1 cellular context compared by ENCODE assay signal in the genomic region with DNA sequence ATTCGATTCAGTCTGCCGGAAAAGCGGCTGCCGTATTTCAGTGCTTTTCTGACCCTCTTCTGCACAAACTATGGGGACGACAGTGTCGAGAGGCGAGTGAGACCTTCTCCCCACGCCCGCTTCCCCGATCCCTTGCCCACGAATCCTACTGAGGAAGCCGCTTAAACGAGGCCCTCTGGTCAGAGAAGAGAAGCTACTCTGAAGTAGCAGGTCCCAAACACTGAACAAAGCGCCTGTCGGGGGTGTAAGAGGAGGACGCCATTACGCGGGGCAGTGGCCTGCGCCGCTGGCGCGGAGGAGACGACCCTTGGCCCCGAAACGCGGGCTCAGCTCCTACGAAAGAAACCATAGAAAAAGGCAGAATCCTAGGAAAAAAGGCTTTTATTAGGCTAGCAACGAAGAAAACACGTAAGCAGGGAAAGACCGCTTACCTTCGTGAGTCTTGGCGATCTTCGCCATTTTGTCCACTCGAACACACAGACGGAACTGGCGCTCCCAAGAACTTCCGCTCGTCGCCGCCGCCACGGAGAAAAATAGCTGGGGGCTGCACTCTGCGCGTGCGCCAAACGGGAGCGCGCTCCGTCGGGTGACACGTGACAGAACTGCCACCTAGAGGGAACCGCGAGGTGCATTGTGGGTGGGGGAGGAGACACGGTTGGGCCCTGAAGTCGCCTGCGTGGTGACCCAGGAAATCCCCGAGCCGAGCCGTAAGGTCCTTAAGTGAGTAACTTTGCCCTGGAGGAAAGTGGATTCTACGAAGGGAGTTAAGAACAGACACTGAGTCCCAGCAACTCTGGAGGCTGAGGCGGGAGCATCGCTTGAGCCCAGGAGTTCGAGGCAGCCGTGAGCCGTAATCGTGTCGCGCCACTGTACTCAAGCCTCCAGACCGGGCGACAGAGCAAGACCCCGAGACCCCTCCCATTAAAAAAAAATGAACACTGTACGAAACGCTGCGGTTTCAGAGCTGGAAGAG.
TF ChIP-seq lines count a peak whose summit lies in the region.

A gene with protein sequence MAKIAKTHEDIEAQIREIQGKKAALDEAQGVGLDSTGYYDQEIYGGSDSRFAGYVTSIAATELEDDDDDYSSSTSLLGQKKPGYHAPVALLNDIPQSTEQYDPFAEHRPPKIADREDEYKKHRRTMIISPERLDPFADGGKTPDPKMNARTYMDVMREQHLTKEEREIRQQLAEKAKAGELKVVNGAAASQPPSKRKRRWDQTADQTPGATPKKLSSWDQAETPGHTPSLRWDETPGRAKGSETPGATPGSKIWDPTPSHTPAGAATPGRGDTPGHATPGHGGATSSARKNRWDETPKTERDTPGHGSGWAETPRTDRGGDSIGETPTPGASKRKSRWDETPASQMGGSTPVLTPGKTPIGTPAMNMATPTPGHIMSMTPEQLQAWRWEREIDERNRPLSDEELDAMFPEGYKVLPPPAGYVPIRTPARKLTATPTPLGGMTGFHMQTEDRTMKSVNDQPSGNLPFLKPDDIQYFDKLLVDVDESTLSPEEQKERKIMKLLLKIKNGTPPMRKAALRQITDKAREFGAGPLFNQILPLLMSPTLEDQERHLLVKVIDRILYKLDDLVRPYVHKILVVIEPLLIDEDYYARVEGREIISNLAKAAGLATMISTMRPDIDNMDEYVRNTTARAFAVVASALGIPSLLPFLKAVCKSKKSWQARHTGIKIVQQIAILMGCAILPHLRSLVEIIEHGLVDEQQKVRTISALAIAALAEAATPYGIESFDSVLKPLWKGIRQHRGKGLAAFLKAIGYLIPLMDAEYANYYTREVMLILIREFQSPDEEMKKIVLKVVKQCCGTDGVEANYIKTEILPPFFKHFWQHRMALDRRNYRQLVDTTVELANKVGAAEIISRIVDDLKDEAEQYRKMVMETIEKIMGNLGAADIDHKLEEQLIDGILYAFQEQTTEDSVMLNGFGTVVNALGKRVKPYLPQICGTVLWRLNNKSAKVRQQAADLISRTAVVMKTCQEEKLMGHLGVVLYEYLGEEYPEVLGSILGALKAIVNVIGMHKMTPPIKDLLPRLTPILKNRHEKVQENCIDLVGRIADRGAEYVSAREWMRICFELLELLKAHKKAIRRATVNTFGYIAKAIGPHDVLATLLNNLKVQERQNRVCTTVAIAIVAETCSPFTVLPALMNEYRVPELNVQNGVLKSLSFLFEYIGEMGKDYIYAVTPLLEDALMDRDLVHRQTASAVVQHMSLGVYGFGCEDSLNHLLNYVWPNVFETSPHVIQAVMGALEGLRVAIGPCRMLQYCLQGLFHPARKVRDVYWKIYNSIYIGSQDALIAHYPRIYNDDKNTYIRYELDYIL (minus strand): TSS at position 488 of the 973 bp plus-strand sequence. CDS start 29 bp downstream, at position 459.

TF ChIP-seq in GM12878, 131 proteins besides CTCF, POLR2A, EP300 and RAD21 (continued from another document and continues in another):
- TF ChIP-seq, protein P1, sequence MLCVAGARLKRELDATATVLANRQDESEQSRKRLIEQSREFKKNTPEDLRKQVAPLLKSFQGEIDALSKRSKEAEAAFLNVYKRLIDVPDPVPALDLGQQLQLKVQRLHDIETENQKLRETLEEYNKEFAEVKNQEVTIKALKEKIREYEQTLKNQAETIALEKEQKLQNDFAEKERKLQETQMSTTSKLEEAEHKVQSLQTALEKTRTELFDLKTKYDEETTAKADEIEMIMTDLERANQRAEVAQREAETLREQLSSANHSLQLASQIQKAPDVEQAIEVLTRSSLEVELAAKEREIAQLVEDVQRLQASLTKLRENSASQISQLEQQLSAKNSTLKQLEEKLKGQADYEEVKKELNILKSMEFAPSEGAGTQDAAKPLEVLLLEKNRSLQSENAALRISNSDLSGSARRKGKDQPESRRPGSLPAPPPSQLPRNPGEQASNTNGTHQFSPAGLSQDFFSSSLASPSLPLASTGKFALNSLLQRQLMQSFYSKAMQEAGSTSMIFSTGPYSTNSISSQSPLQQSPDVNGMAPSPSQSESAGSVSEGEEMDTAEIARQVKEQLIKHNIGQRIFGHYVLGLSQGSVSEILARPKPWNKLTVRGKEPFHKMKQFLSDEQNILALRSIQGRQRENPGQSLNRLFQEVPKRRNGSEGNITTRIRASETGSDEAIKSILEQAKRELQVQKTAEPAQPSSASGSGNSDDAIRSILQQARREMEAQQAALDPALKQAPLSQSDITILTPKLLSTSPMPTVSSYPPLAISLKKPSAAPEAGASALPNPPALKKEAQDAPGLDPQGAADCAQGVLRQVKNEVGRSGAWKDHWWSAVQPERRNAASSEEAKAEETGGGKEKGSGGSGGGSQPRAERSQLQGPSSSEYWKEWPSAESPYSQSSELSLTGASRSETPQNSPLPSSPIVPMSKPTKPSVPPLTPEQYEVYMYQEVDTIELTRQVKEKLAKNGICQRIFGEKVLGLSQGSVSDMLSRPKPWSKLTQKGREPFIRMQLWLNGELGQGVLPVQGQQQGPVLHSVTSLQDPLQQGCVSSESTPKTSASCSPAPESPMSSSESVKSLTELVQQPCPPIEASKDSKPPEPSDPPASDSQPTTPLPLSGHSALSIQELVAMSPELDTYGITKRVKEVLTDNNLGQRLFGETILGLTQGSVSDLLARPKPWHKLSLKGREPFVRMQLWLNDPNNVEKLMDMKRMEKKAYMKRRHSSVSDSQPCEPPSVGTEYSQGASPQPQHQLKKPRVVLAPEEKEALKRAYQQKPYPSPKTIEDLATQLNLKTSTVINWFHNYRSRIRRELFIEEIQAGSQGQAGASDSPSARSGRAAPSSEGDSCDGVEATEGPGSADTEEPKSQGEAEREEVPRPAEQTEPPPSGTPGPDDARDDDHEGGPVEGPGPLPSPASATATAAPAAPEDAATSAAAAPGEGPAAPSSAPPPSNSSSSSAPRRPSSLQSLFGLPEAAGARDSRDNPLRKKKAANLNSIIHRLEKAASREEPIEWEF (IDR thresholded peaks at IDR 0.05; ENCODE audit: insufficient replicate concordance, low read depth, low read length) = no peak
- TF ChIP-seq EZH2 (IDR thresholded peaks at IDR 0.05; ENCODE audit: borderline replicate concordance, control insufficient read depth, low read depth, low read length) = no peak
- peak; percentile 78; the same call in 1 of the 2 replicates for TF ChIP-seq SMAD5 (IDR thresholded peaks at IDR 0.05; ENCODE audit: low read depth)
- TF ChIP-seq KDM1A (IDR thresholded peaks at IDR 0.05; ENCODE audit: borderline replicate concordance) = no peak
- no peak for TF ChIP-seq IRF5 (IDR thresholded peaks at IDR 0.05; ENCODE audit: borderline replicate concordance)
- no peak for TF ChIP-seq NR2C2 (IDR thresholded peaks at IDR 0.05; ENCODE audit: borderline replicate concordance, control insufficient read depth, insufficient read length, low read depth)
- no peak for TF ChIP-seq IRF3 (IDR thresholded peaks at IDR 0.05)
- TF ChIP-seq NR2C1 (IDR thresholded peaks at IDR 0.05) = peak; percentile 55
- no peak for TF ChIP-seq SUZ12 (IDR thresholded peaks at IDR 0.05; ENCODE audit: unreplicated experiment)
- peak; percentile 98 for TF ChIP-seq RAD51 (IDR thresholded peaks at IDR 0.05)
- TF ChIP-seq WRNIP1 (IDR thresholded peaks at IDR 0.05; ENCODE audit: borderline replicate concordance, low read depth, low read length) = no peak
- TF ChIP-seq SKIL (IDR thresholded peaks at IDR 0.05; ENCODE audit: low read depth, poor library complexity, severe bottlenecking) = peak; percentile 41
- no peak for TF ChIP-seq ZNF592 (IDR thresholded peaks at IDR 0.05)
- TF ChIP-seq, protein P2, sequence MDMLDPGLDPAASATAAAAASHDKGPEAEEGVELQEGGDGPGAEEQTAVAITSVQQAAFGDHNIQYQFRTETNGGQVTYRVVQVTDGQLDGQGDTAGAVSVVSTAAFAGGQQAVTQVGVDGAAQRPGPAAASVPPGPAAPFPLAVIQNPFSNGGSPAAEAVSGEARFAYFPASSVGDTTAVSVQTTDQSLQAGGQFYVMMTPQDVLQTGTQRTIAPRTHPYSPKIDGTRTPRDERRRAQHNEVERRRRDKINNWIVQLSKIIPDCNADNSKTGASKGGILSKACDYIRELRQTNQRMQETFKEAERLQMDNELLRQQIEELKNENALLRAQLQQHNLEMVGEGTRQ (IDR thresholded peaks at IDR 0.05; ENCODE audit: borderline replicate concordance, low read depth, low read length) = peak; percentile 85
- peak; percentile 53 for TF ChIP-seq SP1 (IDR thresholded peaks at IDR 0.05; ENCODE audit: low read depth, low read length)
- TF ChIP-seq GATAD2B (conservative IDR thresholded peaks at IDR 0.05; ENCODE audit: low read depth) = peak; percentile 60
- TF ChIP-seq CHD2 (IDR thresholded peaks at IDR 0.05; ENCODE audit: borderline replicate concordance, low read depth, low read length) = peak; percentile 27; the same call in 1 of the 2 replicates
- TF ChIP-seq CHD4 (IDR thresholded peaks at IDR 0.05) = no peak
- no peak for TF ChIP-seq CEBPZ (IDR thresholded peaks at IDR 0.05; ENCODE audit: low read depth, low read length)
- TF ChIP-seq TCF3 (IDR thresholded peaks at IDR 0.05; ENCODE audit: borderline replicate concordance, insufficient read depth, low read depth, low read length) = peak; percentile 44; the same call in 1 of the 2 replicates
- peak; percentile 66; the same call in 1 of the 2 replicates for TF ChIP-seq IKZF1 (conservative IDR thresholded peaks at IDR 0.05)
- TF ChIP-seq CREM (IDR thresholded peaks at IDR 0.05; ENCODE audit: low read depth) = peak; percentile 24; the same call in 1 of the 2 replicates
